In genomic region chr2:105299290-105299689, GRCh38 we compare ENCODE assay signal across 22 cellular contexts. TPM values are rescaled to one million over a fixed set of nuclear protein-coding genes. Genes with fewer than 3 reads are reported as not detected.
DNase-seq lines count a peak whose midpoint lies in the region; ATAC-seq and TF ChIP-seq lines count a peak whose summit lies in the region.
"Had no signal": no experiment of that assay in that cellular context is flagged by ENCODE, and none has a peak within 500 bp of the region (broad histone marks: within the 10 kb centered on the region; RNA-seq: fewer than 3 reads in every experiment).

No MANE protein-coding gene starts in this region.

- ATAC-seq in WTC11 (peak; percentile 93), HG03565 (IDR thresholded peaks at IDR 0.05; ENCODE audit: unreplicated experiment) (no peak), HG02973 (IDR thresholded peaks at IDR 0.05; ENCODE audit: unreplicated experiment) (no peak)
- ATAC-seq: gastroesophageal sphincter, T-helper 17 cell had no signal

- no peaks in the 10 kb centered on the region for H3K79me2 ChIP-seq in mesendoderm (ENCODE audit: control insufficient read depth, insufficient read depth, low read length)

- CTCF ChIA-PET in HEK293T (lab: Yijun Ruan, JAX): no interaction called here
- CTCF ChIA-PET in WTC11 (lab: Charles Lee): interaction anchor here (0.6 to 1.5 kb wide), 8 partner anchors 10 to 152 kb away, joined by 3 to 9 read pairs (median 4); no protein-coding TSS in a partner anchor

- no peaks in the 10 kb centered on the region for H3K9me3 Mint-ChIP-seq in WTC11
- H3K9me3 Mint-ChIP-seq: brain, IgD-negative memory B cell had no signal

- no peak overlapping the region for H3K4me3 Mint-ChIP-seq in WTC11
- H3K4me3 Mint-ChIP-seq: brain, IgD-negative memory B cell, T-helper 17 cell had no signal

- no peaks in the 10 kb centered on the region for H3K27me3 ChIP-seq in mesendoderm (ENCODE audit: insufficient read depth, low read length, poor library complexity)
- H3K27me3 ChIP-seq: gastroesophageal sphincter had no signal

- peaks cover 26% of the 10 kb centered on the region for H3K36me3 Mint-ChIP-seq in WTC11

- H3K18ac ChIP-seq in mesendoderm (ENCODE audit: low read length): no peak overlapping the region

- H2BK15ac ChIP-seq in mesendoderm (replicated peaks; ENCODE audit: low read depth): no peak overlapping the region

- no peak overlapping the region for H3K9ac ChIP-seq in mesendoderm (ENCODE audit: low read length)

- peak; percentile 32 for TF ChIP-seq CTCF in GM12864 (IDR thresholded peaks at IDR 0.05; ENCODE audit: low read depth, low read length, missing control alignments)
- TF ChIP-seq CTCF in WTC11 (IDR thresholded peaks at IDR 0.05): peak; percentile 28

- no peak overlapping the region for H4K5ac ChIP-seq in mesendoderm (ENCODE audit: low read length)

- H3K27ac Mint-ChIP-seq in WTC11: no peak overlapping the region

- H2AK5ac ChIP-seq in mesendoderm (ENCODE audit: low read length): no peak overlapping the region

- H3K4me3 ChIP-seq in GM12864 (ENCODE audit: low read depth, low read length) (no peak overlapping the region), mesendoderm (ENCODE audit: low read length) (no peak overlapping the region)
- H3K4me3 ChIP-seq: gastroesophageal sphincter, prostate gland had no signal

- no peaks in the 10 kb centered on the region for H3K4me1 ChIP-seq in mesendoderm (ENCODE audit: control insufficient read depth, low read depth, low read length)
- H3K4me1 ChIP-seq: gastroesophageal sphincter, prostate gland had no signal

- no peak overlapping the region for H4K8ac ChIP-seq in mesendoderm (ENCODE audit: low read depth, low read length)

- H3K36me3 ChIP-seq in mesendoderm (ENCODE audit: control insufficient read depth, insufficient read depth, low read length): peaks cover 3% of the 10 kb centered on the region
- H3K36me3 ChIP-seq: prostate gland had no signal

- no peak overlapping the region for H3K27ac ChIP-seq in mesendoderm (ENCODE audit: low read depth, low read length)
- H3K27ac ChIP-seq: gastroesophageal sphincter had no signal

- H3K79me1 ChIP-seq in mesendoderm (ENCODE audit: low read length): no peaks in the 10 kb centered on the region

- H3K23ac ChIP-seq in mesendoderm (ENCODE audit: low read length): no peak overlapping the region

- no CpG with 5 or more reads among the region's 5 CpGs for WGBS in mesendoderm (ENCODE audit: extremely low coverage, insufficient coverage, low lambda C conversion rate)

- H2BK120ac ChIP-seq in mesendoderm (ENCODE audit: low read depth, low read length): no peak overlapping the region

- H3K4me2 ChIP-seq in mesendoderm (ENCODE audit: low read length): no peak overlapping the region

- no peak overlapping the region for H3K56ac ChIP-seq in mesendoderm (ENCODE audit: low read length)

- POLR2A ChIA-PET in HEK293T (lab: Yijun Ruan, JAX): no interaction called here
- POLR2A ChIA-PET in WTC11 (lab: Charles Lee): no interaction called here

- no peaks in the 10 kb centered on the region for H3K4me1 Mint-ChIP-seq in WTC11

- DNase-seq in GM12864 (ENCODE audit: low read depth) (no peak), HEK293T (ENCODE audit: extremely low spot score) (peak; percentile 19), WTC11 (ENCODE audit: low spot score) (peak; percentile 45), mesendoderm (peak; percentile 62), SKM-1 (lab: John Stamatoyannopoulos, UW; ENCODE audit: unreplicated experiment) (no peak)
- DNase-seq: activated CD4-positive, alpha-beta T cell treated with anti-CD3 and anti-CD28 coated beads, Interleukin-2, amount 50 U/mL, for 48 hours; activated effector memory CD4-positive, alpha-beta T cell treated with anti-CD3 and anti-CD28 coated beads, Interleukin-2, amount 50 U/mL, for 16 hours; C1 segment of cervical spinal cord; effector memory CD4-positive, alpha-beta T cell; kidney; NCI-H1436; NCI-H510A treated with DMSO at 0.1 percent for 48 hours; RPMI8226; stimulated activated CD4-positive, alpha-beta T cell treated with anti-CD3 and anti-CD28 coated beads, Interleukin-2, amount 100 ng/mL, for 24 hours; T-helper 17 cell had no signal

- no peaks in the 10 kb centered on the region for H3K27me3 Mint-ChIP-seq in WTC11 (ENCODE audit: low read depth)
- H3K27me3 Mint-ChIP-seq: brain, IgD-negative memory B cell, T-helper 17 cell had no signal

- H3K4ac ChIP-seq in mesendoderm (ENCODE audit: low read depth, low read length): no peak overlapping the region

- no peak overlapping the region for H2BK5ac ChIP-seq in mesendoderm (ENCODE audit: low read length)

TF ChIP-seq in HEK293T, 16 proteins besides CTCF, POLR2A, EP300 and RAD21:
- TF ChIP-seq TARDBP (IDR thresholded peaks at IDR 0.05): no peak
- TF ChIP-seq, protein P1, sequence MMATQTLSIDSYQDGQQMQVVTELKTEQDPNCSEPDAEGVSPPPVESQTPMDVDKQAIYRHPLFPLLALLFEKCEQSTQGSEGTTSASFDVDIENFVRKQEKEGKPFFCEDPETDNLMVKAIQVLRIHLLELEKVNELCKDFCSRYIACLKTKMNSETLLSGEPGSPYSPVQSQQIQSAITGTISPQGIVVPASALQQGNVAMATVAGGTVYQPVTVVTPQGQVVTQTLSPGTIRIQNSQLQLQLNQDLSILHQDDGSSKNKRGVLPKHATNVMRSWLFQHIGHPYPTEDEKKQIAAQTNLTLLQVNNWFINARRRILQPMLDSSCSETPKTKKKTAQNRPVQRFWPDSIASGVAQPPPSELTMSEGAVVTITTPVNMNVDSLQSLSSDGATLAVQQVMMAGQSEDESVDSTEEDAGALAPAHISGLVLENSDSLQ (IDR thresholded peaks at IDR 0.05): no peak
- TF ChIP-seq ARNT (IDR thresholded peaks at IDR 0.05): no peak
- TF ChIP-seq ELF4 (IDR thresholded peaks at IDR 0.05): no peak
- TF ChIP-seq BHLHE40 (IDR thresholded peaks at IDR 0.05; ENCODE audit: borderline replicate concordance): no peak
- no peak for TF ChIP-seq SP1 (IDR thresholded peaks at IDR 0.05)
- no peak for TF ChIP-seq NFRKB (IDR thresholded peaks at IDR 0.05)
- no peak for TF ChIP-seq ZNF384 (IDR thresholded peaks at IDR 0.05)
- TF ChIP-seq FOXA1 (IDR thresholded peaks at IDR 0.05): no peak
- no peak for TF ChIP-seq FOXK2 (IDR thresholded peaks at IDR 0.05)
- TF ChIP-seq HDGF (IDR thresholded peaks at IDR 0.05; ENCODE audit: borderline replicate concordance): no peak
- TF ChIP-seq L3MBTL2 (conservative IDR thresholded peaks at IDR 0.05): no peak
- no peak for TF ChIP-seq FOXM1 (IDR thresholded peaks at IDR 0.05; ENCODE audit: borderline replicate concordance)
- no peak for TF ChIP-seq SUZ12 (IDR thresholded peaks at IDR 0.05)
- no peak for TF ChIP-seq CTBP1 (IDR thresholded peaks at IDR 0.05; ENCODE audit: borderline replicate concordance)

TF ChIP-seq in WTC11, 78 proteins besides CTCF, POLR2A, EP300 and RAD21 (continues in another document):
- TF ChIP-seq GABPB1 (CRISPR knock-in tag; IDR thresholded peaks at IDR 0.05) (no peak), ZNF121 (CRISPR knock-in tag; IDR thresholded peaks at IDR 0.05) (peak; percentile 27; the same call in 1 of the 2 replicates), AR (CRISPR knock-in tag; IDR thresholded peaks at IDR 0.05) (no peak)
- TF ChIP-seq, protein P2, sequence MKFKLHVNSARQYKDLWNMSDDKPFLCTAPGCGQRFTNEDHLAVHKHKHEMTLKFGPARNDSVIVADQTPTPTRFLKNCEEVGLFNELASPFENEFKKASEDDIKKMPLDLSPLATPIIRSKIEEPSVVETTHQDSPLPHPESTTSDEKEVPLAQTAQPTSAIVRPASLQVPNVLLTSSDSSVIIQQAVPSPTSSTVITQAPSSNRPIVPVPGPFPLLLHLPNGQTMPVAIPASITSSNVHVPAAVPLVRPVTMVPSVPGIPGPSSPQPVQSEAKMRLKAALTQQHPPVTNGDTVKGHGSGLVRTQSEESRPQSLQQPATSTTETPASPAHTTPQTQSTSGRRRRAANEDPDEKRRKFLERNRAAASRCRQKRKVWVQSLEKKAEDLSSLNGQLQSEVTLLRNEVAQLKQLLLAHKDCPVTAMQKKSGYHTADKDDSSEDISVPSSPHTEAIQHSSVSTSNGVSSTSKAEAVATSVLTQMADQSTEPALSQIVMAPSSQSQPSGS (CRISPR knock-in tag; IDR thresholded peaks at IDR 0.05; ENCODE audit: borderline replicate concordance, low read depth): no peak

RNA-seq across cellular contexts. Expression of gene TGFBRAP1, which starts 30.2 kb away (rescaled TPM):
- total RNA-seq in WTC11 (2021): 15.8 to 16.3 TPM (median 16.3 TPM) in 3 replicates
- polyA plus RNA-seq in mesendoderm (2013, experiment 1 of 2): 11.9 TPM
- polyA plus RNA-seq in mesendoderm (2013, experiment 2 of 2): 12.3 TPM

RNA-seq across cellular contexts. Expression of gene C2orf49, which starts 38.0 kb away (rescaled TPM):
- 15.9 to 17.2 TPM (median 16.6 TPM) in 3 replicates for total RNA-seq in WTC11 (2021)
- 16.4 TPM for polyA plus RNA-seq in mesendoderm (2013, experiment 1 of 2)
- 15.7 TPM for polyA plus RNA-seq in mesendoderm (2013, experiment 2 of 2)

RNA-seq across cellular contexts. Expression of gene GPR45, which starts 57.7 kb away (rescaled TPM):
- total RNA-seq in WTC11 (2021): 0.21 TPM in 1 of 3 replicates, not detected in the others
- 0.20 TPM for polyA plus RNA-seq in mesendoderm (2013, experiment 1 of 2)
- polyA plus RNA-seq in mesendoderm (2013, experiment 2 of 2): 0.17 TPM
- total RNA-seq: gastroesophageal sphincter, kidney, myocyte, prostate gland, T-helper 17 cell had no signal
- polyA plus RNA-seq: IgD-negative memory B cell had no signal

Comparison
In these comparisons a context has a peak if more than half of its experiments do, and no peak if none do; other contexts are left out.
1. DNase-seq: peak in HEK293T (single experiment), WTC11 (single experiment) and mesendoderm (single experiment); none in GM12864 (single experiment) and SKM-1 (single experiment).